ENCODE assay signal across 8 cellular contexts in the genomic region with DNA sequence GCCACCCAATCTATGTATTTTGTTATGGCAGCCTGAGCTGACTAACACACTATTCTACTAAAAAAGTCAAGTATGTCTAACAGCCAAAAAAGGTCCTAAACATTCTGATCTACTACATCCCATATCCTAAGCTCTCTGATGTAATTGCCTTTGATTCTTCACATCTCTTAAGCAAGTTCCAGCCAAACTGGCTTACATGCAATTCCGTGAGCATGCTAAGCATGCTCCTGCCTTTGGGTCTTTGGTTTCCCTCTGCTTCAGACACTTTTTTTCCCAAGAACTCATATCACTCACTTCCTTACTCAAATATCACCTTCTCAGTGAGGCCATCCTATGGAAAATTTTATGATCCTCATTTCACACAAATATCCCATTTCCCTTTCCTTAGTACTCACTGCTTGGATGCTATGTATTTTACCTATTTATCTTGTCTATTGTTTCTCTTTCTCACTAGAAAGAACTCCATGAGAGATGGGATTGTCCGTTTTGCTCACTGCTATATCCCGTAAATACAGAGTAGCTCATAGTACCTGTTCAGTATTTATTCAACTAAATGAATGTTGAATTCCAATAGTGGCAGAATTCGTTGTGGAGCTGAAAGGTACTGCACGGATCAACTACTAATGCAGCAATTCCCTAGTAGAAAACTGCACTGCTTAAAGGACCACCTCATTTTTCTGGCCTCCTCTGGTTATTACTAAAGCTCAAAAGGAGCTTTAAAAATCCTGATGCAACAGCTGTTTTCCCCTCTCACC. TPM values are rescaled to one million over a fixed set of nuclear protein-coding genes. Genes with fewer than 3 reads are reported as not detected.
A peak's percentile ranks its signal among the peaks of the same experiment; 100 is the strongest.
DNase-seq lines count a peak whose midpoint lies in the region; ATAC-seq and TF ChIP-seq lines count a peak whose summit lies in the region.

No MANE protein-coding gene starts in this region.

- peaks cover 48% of the 10 kb centered on the region for H3K4me1 Mint-ChIP-seq in activated CD8-positive, alpha-beta T cell treated with anti-CD3 and anti-CD28 coated beads for 36 hours (ENCODE audit: low read depth)

- H3K4me3 ChIP-seq in left ventricle myocardium inferior (peak overlapping the region; percentile 77), vagina (peak overlapping the region; percentile 82 to 97)

- H3K36me3 ChIP-seq in left ventricle myocardium inferior (no peaks in the 10 kb centered on the region), vagina (no peaks in the 10 kb centered on the region)

- no peak for TF ChIP-seq CTCF in left ventricle myocardium inferior (IDR thresholded peaks at IDR 0.05; ENCODE audit: borderline replicate concordance)
- no peak for TF ChIP-seq CTCF in activated CD8-positive, alpha-beta T cell treated with anti-CD3 and anti-CD28 coated beads for 36 hours (IDR thresholded peaks at IDR 0.05)
- peak in 1 of 3 experiments; percentile 8 for TF ChIP-seq CTCF in vagina (IDR thresholded peaks at IDR 0.05)

- H3K4me1 ChIP-seq in left ventricle myocardium inferior, result peaks cover 79% of the 10 kb centered on the region
- H3K4me1 ChIP-seq in vagina, result peaks cover 53% of the 10 kb centered on the region

- H3K27ac ChIP-seq in left ventricle myocardium inferior (replicated peaks) (peak overlapping the region; percentile 98), vagina (peak overlapping the region; percentile 88)

- ATAC-seq in Right ventricle myocardium inferior, result no peak
- no peak for ATAC-seq in activated CD8-positive, alpha-beta T cell treated with anti-CD3 and anti-CD28 coated beads for 36 hours
- ATAC-seq in GM21717 (IDR thresholded peaks at IDR 0.05; ENCODE audit: unreplicated experiment), result no peak

- peak overlapping the region; percentile 95 for H3K27ac Mint-ChIP-seq in activated CD8-positive, alpha-beta T cell treated with anti-CD3 and anti-CD28 coated beads for 36 hours

- H3K27me3 ChIP-seq in left ventricle myocardium inferior (ENCODE audit: low read depth) (no peaks in the 10 kb centered on the region), vagina (no peaks in the 10 kb centered on the region)

- no peaks in the 10 kb centered on the region for H3K9me3 Mint-ChIP-seq in activated CD8-positive, alpha-beta T cell treated with anti-CD3 and anti-CD28 coated beads for 36 hours

- H3K4me3 Mint-ChIP-seq in activated CD8-positive, alpha-beta T cell treated with anti-CD3 and anti-CD28 coated beads for 36 hours, result peak overlapping the region; percentile 85

- CTCF ChIA-PET in activated CD8-positive, alpha-beta T cell treated with anti-CD3 and anti-CD28 coated beads for 36 hours (lab: Charles Lee), result interaction anchor here (0.5 to 1.4 kb wide), 4 partner anchors 8 to 172 kb away, joined by 3 to 4 read pairs (median 3); no protein-coding TSS in a partner anchor

- H3K27me3 Mint-ChIP-seq in activated CD8-positive, alpha-beta T cell treated with anti-CD3 and anti-CD28 coated beads for 36 hours, result no peaks in the 10 kb centered on the region

- no peaks in the 10 kb centered on the region for H3K9me3 ChIP-seq in left ventricle myocardium inferior (replicated peaks)
- H3K9me3 ChIP-seq in vagina, result no peaks in the 10 kb centered on the region

- DNase-seq in left ventricle myocardium inferior (no peak), Right ventricle myocardium inferior (ENCODE audit: missing footprints) (no peak), left kidney (ENCODE audit: low read depth, low spot score) (peak; percentile 54), vagina (ENCODE audit: extremely low spot score in 2 of 2) (no peak), GDM1 (lab: John Stamatoyannopoulos, UW) (no peak), T-helper 9 cell (no peak)
- DNase-seq in activated CD8-positive, alpha-beta T cell treated with anti-CD3 and anti-CD28 coated beads for 36 hours, result no peak

- no peak for TF ChIP-seq POLR2A in vagina (IDR thresholded peaks at IDR 0.05)

- peaks cover 14% of the 10 kb centered on the region for H3K36me3 Mint-ChIP-seq in activated CD8-positive, alpha-beta T cell treated with anti-CD3 and anti-CD28 coated beads for 36 hours (ENCODE audit: low read depth)

- POLR2A ChIA-PET in activated CD8-positive, alpha-beta T cell treated with anti-CD3 and anti-CD28 coated beads for 36 hours (lab: Charles Lee), result interaction anchor here (1.1 kb wide), 1 partner anchor 24 kb away, joined by 4 read pairs; no protein-coding TSS in a partner anchor

- intact Hi-C loops in left ventricle myocardium inferior (cut with micrococcal nuclease) (no loop called here), Right ventricle myocardium inferior (cut with DNase I) (loop anchor here (5.0 kb wide), 3 partner anchors 204 to 519 kb away; no protein-coding TSS in a partner anchor), vagina (cut with DNase I) (loop anchor here (10.0 kb wide), 1 partner anchor 516 kb away; no protein-coding TSS in a partner anchor)
- intact Hi-C loops in activated CD8-positive, alpha-beta T cell treated with anti-CD3 and anti-CD28 coated beads for 36 hours (cut with micrococcal nuclease), result no loop called here

RNA-seq across cellular contexts. Expression of gene SLC12A2, which starts 2.3 kb away (rescaled TPM):
- total RNA-seq in left ventricle myocardium inferior (11.5 TPM), Right ventricle myocardium inferior (10.7 TPM), vagina (15.7 TPM)
- 10 to 100 TPM; 11.9 to 12.4 TPM for total RNA-seq in activated CD8-positive, alpha-beta T cell treated with anti-CD3 and anti-CD28 coated beads for 36 hours

Comparison
In these comparisons a context has a peak if more than half of its experiments do, and no peak if none do; other contexts are left out.
1. intact Hi-C loops: an anchor here in Right ventricle myocardium inferior (5.0 kb wide) and vagina (10.0 kb wide); none called in left ventricle myocardium inferior and activated CD8-positive, alpha-beta T cell treated with anti-CD3 and anti-CD28 coated beads for 36 hours.